ENCODE assay signal across 1 cellular context in the genomic region with DNA sequence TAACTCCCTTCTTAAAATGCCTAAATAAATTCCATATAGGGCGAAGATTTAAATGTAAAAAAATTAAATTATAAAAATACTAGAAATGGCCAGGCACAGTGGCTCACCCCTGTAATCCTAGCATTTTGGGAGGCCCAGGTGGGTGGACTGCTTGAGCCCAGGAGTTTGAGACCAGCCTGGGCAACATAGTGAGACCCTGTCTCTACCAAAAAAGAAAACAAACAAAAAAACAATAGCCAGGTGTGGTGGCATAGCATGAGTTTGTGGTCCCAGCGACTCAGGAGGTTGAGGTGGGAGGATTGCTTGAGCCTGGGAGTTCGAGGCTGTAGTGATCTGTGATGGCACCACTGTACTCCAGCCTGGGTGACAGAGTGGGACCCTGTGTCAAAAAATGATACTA.
TF ChIP-seq lines count a peak whose summit lies in the region.

No MANE protein-coding gene starts in this region.

TF ChIP-seq in HepG2, 621 proteins besides CTCF, POLR2A, EP300 and RAD21:
- TF ChIP-seq LRRFIP1 (CRISPR knock-in tag; conservative IDR thresholded peaks at IDR 0.05) (no peak), KAT8 (CRISPR knock-in tag; IDR thresholded peaks at IDR 0.05) (no peak), HNF4A (CRISPR knock-in tag; IDR thresholded peaks at IDR 0.05) (no peak), ZBTB21 (CRISPR knock-in tag; IDR thresholded peaks at IDR 0.05) (no peak), ZNF121 (CRISPR knock-in tag; IDR thresholded peaks at IDR 0.05) (0 out of 2 replicates have a peak, but pooled peaks have one; percentile 28)
TF ChIP-seq in HepG2: peak in this region for 1.
